13 cellular contexts compared by ENCODE assay signal in the genomic region with DNA sequence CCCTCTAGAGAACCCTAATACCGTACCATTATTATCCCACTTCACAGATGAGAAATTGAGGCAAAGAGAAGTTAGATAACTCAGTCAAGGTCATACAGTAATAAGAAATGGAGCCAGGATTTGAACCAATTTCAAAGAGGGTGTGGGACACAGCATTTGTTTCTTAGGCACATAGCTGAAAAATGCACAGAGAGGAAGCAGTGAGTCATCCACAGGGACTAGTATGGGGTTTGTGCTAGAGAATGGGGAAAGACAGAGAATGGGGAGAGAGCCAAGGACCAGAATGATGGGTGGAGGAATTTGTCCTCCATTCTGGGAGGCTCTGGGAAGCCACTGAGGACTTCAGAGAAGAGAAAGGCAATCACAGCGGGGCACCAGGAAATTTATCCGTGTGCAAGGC.
DNase-seq lines count a peak whose midpoint lies in the region; ATAC-seq and TF ChIP-seq lines count a peak whose summit lies in the region.
"Had no signal": no experiment of that assay in that cellular context is flagged by ENCODE, and none has a peak within 500 bp of the region (broad histone marks: within the 10 kb centered on the region; RNA-seq: fewer than 3 reads in every experiment).

No MANE protein-coding gene starts in this region.

- ATAC-seq in IMR-90 (ENCODE audit: low read depth), result peak; percentile 87
- peak; percentile 48 for ATAC-seq in lung (ENCODE audit: insufficient read depth, low FRiP score)
- ATAC-seq in left colon, result no peak
- ATAC-seq in HG02840 (IDR thresholded peaks at IDR 0.05; ENCODE audit: low FRiP score, unreplicated experiment), result no peak
- ATAC-seq: stimulated activated effector memory CD8-positive, alpha-beta T cell treated with anti-CD3 and anti-CD28 coated beads, Interleukin-12 subunit alpha, Interleukin-12 subunit beta, amount 100 ng/mL, for 72 hours had no signal

- peaks cover 4% of the 10 kb centered on the region for H3K9me1 ChIP-seq in IMR-90 (ENCODE audit: insufficient read depth, low read length)

- no peak for TF ChIP-seq RAD21 in IMR-90 (IDR thresholded peaks at IDR 0.05; ENCODE audit: low read length)

- H3K4ac ChIP-seq in IMR-90 (ENCODE audit: low read depth, low read length), result peak overlapping the region; percentile 53; the same call in 1 of the 2 replicates

- intact Hi-C loops in IMR-90 (cut with micrococcal nuclease), result no loop called here
- intact Hi-C loops in left colon (cut with DNase I, micrococcal nuclease), result no loop called here

- no peak overlapping the region for H3K56ac ChIP-seq in IMR-90 (ENCODE audit: extremely low read depth, insufficient read depth, low read length)

- H3K14ac ChIP-seq in IMR-90 (replicated peaks; ENCODE audit: low read depth, low read length), result no peak overlapping the region

- H3K23ac ChIP-seq in IMR-90 (ENCODE audit: low read depth, low read length), result no peak overlapping the region

- H3K36me3 ChIP-seq in IMR-90 (ENCODE audit: control insufficient read depth, insufficient read depth, low read length) (no peaks in the 10 kb centered on the region), lung (ENCODE audit: control insufficient read depth in 2 of 2, insufficient read depth in 2 of 2, low read length in 2 of 2) (no peaks in the 10 kb centered on the region)

- H3K4me1 ChIP-seq in IMR-90 (ENCODE audit: control insufficient read depth, insufficient read depth, low read length) (peaks cover 4% of the 10 kb centered on the region), lung (ENCODE audit: control insufficient read depth in 2 of 2, insufficient read depth in 2 of 2, low read length in 2 of 2) (peaks cover 0 to 5% of the 10 kb centered on the region in 2 donors)
- H3K4me1 ChIP-seq: Caco-2 had no signal

- 0 out of 2 replicates have a peak, but pooled peaks cover 2% of the 10 kb centered on the region for H3K9me3 ChIP-seq in IMR-90 (ENCODE audit: control insufficient read depth, insufficient read depth, low read length)
- peaks cover 2% of the 10 kb centered on the region in 2 donors for H3K9me3 ChIP-seq in lung (ENCODE audit: control insufficient read depth in 2 of 2, insufficient read depth in 1 of 2, low read length in 1 of 2)

- WGBS in IMR-90 (ENCODE audit: extremely low coverage in 2 of 2, insufficient read length in 1 of 2), 2 experiments, result 81% methylated on average over 2 of the region's 3 CpGs; no CpG with 5 or more reads in 1 of the 2 experiments
- WGBS in lung, 2 donors, result 91 to 93% methylated on average over 3 of the region's 3 CpGs

- no peak overlapping the region; the same call in 1 of the 2 replicates for H4K91ac ChIP-seq in IMR-90 (ENCODE audit: insufficient read depth, low read depth, low read length)

- no peak overlapping the region for H4K5ac ChIP-seq in IMR-90 (ENCODE audit: low read depth, low read length)

- H2AK5ac ChIP-seq in IMR-90 (ENCODE audit: low read depth, low read length), result no peak overlapping the region

- no peak overlapping the region for H2BK5ac ChIP-seq in IMR-90 (ENCODE audit: low read depth, low read length, poor library complexity, severe bottlenecking)

- H2BK20ac ChIP-seq in IMR-90 (ENCODE audit: low read depth, low read length), result no peak overlapping the region

- H2BK15ac ChIP-seq in IMR-90 (ENCODE audit: low read depth, low read length), result no peak overlapping the region

- H3K27me3 ChIP-seq in IMR-90 (ENCODE audit: control insufficient read depth, insufficient read depth, low read length) (no peaks in the 10 kb centered on the region), lung (ENCODE audit: control insufficient read depth, insufficient read depth) (no peaks in the 10 kb centered on the region)

- H3K4me3 ChIP-seq in IMR-90 (ENCODE audit: insufficient read depth, low read depth, low read length) (no peak overlapping the region), choroid plexus epithelial cell (ENCODE audit: low read depth, low read length) (no peak overlapping the region), lung (no peak overlapping the region)

- in situ Hi-C loops in IMR-90 (cut with MboI; ENCODE audit: low sequenced_read_pairs) (no loop called here), KBM-7 (cut with MboI; ENCODE audit: low pct_unique_long_range_greater_than_20kb, low sequenced_read_pairs) (no loop called here)

- H3K27ac ChIP-seq in IMR-90 (ENCODE audit: insufficient read depth, low read length), result no peak overlapping the region
- H3K27ac ChIP-seq in lung (ENCODE audit: low read depth in 1 of 2, low read length in 1 of 2), result peak overlapping the region in 1 of 2 donors; percentile 51

- peak overlapping the region; percentile 14 for H2AFZ ChIP-seq in IMR-90 (replicated peaks; ENCODE audit: low read length, poor library complexity)

- dilution Hi-C loops in IMR-90 (cut with HindIII; ENCODE audit: low sequenced_read_pairs, unreplicated experiment), result no loop called here

- TF ChIP-seq CTCF in IMR-90 (conservative IDR thresholded peaks at IDR 0.05; ENCODE audit: low read depth, low read length) (no peak), choroid plexus epithelial cell (conservative IDR thresholded peaks at IDR 0.05; ENCODE audit: low read depth, low read length) (no peak), lung (IDR thresholded peaks at IDR 0.05; ENCODE audit: control extremely low read depth, extremely low read depth) (no peak)

- CTCF ChIA-PET in IMR-90 (lab: Yijun Ruan, JAX), result interaction anchor here (0.6 kb wide), 1 partner anchor 169 kb away, joined by 3 read pairs; no protein-coding TSS in a partner anchor

- no peaks in the 10 kb centered on the region for H4K20me1 ChIP-seq in IMR-90 (ENCODE audit: insufficient read depth, low read length)

- BruUV-seq in IMR-90 (replicated peaks; lab: Mats Ljungman, UMichigan), result no TSS peak

- no peak overlapping the region for H3K18ac ChIP-seq in IMR-90 (ENCODE audit: low read depth, low read length)

- POLR2A ChIA-PET in IMR-90 (lab: Charles Lee; ENCODE audit: unreplicated experiment), result no interaction called here

- TF ChIP-seq POLR2A in IMR-90 (IDR thresholded peaks at IDR 0.05; ENCODE audit: low read depth, low read length), result no peak

- no peak overlapping the region for H4K8ac ChIP-seq in IMR-90 (ENCODE audit: low read depth in 2 of 2, low read length in 2 of 2)

- no peak overlapping the region for H3K9ac ChIP-seq in IMR-90 (ENCODE audit: low read depth, low read length)

- H2AK9ac ChIP-seq in IMR-90 (replicated peaks; ENCODE audit: low read depth, low read length, poor library complexity), result peak overlapping the region; percentile 71

- DNase-seq in AG20443 (ENCODE audit: low spot score) (peak; percentile 79), IMR-90 (peak; percentile 66), choroid plexus epithelial cell (ENCODE audit: low read depth) (peak; percentile 73), lung (ENCODE audit: low spot score) (no peak), KBM-7 (no peak), NCI-H446 treated with DMSO at 0.1 percent for 48 hours (lab: John Stamatoyannopoulos, UW) (no peak), left colon (no peak)
- DNase-seq: activated naive CD4-positive, alpha-beta T cell treated with anti-CD3 and anti-CD28 coated beads for 36 hours; NCI-H345; stimulated activated CD4-positive, alpha-beta T cell treated with anti-CD3 and anti-CD28 coated beads, Interleukin-15, amount 100 ng/mL, for 24 hours had no signal

- no peaks in the 10 kb centered on the region for H3K79me1 ChIP-seq in IMR-90 (ENCODE audit: low read depth in 1 of 2, low read length in 2 of 2)

- no peak overlapping the region for H2BK120ac ChIP-seq in IMR-90 (ENCODE audit: low read depth, low read length)

- H3K4me2 ChIP-seq in IMR-90 (ENCODE audit: low read depth, low read length), result no peak overlapping the region

TF ChIP-seq in IMR-90, 13 proteins besides CTCF, POLR2A, EP300 and RAD21:
- TF ChIP-seq CHD1 (IDR thresholded peaks at IDR 0.05; ENCODE audit: low read depth, low read length) (no peak), SMC3 (IDR thresholded peaks at IDR 0.05; ENCODE audit: low read depth, low read length) (no peak), BHLHE40 (IDR thresholded peaks at IDR 0.05; ENCODE audit: low read depth, low read length) (no peak), NFE2L2 (IDR thresholded peaks at IDR 0.05; ENCODE audit: low read depth, low read length) (no peak), MAZ (IDR thresholded peaks at IDR 0.05; ENCODE audit: borderline replicate concordance, low read depth, low read length) (no peak), RCOR1 (IDR thresholded peaks at IDR 0.05; ENCODE audit: insufficient replicate concordance, low read length) (no peak), RFX5 (IDR thresholded peaks at IDR 0.05; ENCODE audit: low read depth, low read length) (no peak), CEBPB (IDR thresholded peaks at IDR 0.05; ENCODE audit: low read depth, low read length) (no peak)
- TF ChIP-seq, protein P1, sequence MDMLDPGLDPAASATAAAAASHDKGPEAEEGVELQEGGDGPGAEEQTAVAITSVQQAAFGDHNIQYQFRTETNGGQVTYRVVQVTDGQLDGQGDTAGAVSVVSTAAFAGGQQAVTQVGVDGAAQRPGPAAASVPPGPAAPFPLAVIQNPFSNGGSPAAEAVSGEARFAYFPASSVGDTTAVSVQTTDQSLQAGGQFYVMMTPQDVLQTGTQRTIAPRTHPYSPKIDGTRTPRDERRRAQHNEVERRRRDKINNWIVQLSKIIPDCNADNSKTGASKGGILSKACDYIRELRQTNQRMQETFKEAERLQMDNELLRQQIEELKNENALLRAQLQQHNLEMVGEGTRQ (IDR thresholded peaks at IDR 0.05; ENCODE audit: low read depth, low read length), result no peak
- TF ChIP-seq, protein P2, sequence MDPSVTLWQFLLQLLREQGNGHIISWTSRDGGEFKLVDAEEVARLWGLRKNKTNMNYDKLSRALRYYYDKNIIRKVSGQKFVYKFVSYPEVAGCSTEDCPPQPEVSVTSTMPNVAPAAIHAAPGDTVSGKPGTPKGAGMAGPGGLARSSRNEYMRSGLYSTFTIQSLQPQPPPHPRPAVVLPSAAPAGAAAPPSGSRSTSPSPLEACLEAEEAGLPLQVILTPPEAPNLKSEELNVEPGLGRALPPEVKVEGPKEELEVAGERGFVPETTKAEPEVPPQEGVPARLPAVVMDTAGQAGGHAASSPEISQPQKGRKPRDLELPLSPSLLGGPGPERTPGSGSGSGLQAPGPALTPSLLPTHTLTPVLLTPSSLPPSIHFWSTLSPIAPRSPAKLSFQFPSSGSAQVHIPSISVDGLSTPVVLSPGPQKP (IDR thresholded peaks at IDR 0.05; ENCODE audit: borderline replicate concordance, low read depth, low read length), result no peak
TF ChIP-seq in IMR-90: peak in this region for 0.

Comparison
In these comparisons a context has a peak if more than half of its experiments do, and no peak if none do; other contexts are left out.
1. DNase-seq: peak in AG20443 (single experiment), IMR-90 (single experiment) and choroid plexus epithelial cell (single experiment); none in lung (single experiment), KBM-7 (single experiment), NCI-H446 treated with DMSO at 0.1 percent for 48 hours (single experiment) and left colon (0 of 2).
2. ATAC-seq: peak in IMR-90 (single experiment) and lung (single experiment); none in left colon (single experiment) and HG02840 (single experiment).